In genomic region chr2:170226216-170226615, GRCh38 we compare ENCODE assay signal across 30 cellular contexts. TPM values are rescaled to one million over a fixed set of nuclear protein-coding genes. Genes with fewer than 3 reads are reported as not detected.
"Had no signal": no experiment of that assay in that cellular context is flagged by ENCODE, and none has a peak within 500 bp of the region (broad histone marks: within the 10 kb centered on the region; RNA-seq: fewer than 3 reads in every experiment).

No MANE protein-coding gene starts in this region.

- H3K27me3 ChIP-seq: Peyer's patch had no signal

- H3K9ac ChIP-seq: SK-N-SH had no signal

- H3K4me2 ChIP-seq: SK-N-SH had no signal

- H3K9me3 Mint-ChIP-seq: activated CD4-positive, alpha-beta T cell treated with anti-CD3 and anti-CD28 coated beads, Interleukin-2, amount 10 ng/mL, durations not matched to agents 24 days and 14 days; activated CD8-positive, alpha-beta T cell treated with anti-CD3 and anti-CD28 coated beads for 36 hours; activated naive CD4-positive, alpha-beta T cell treated with anti-CD3 and anti-CD28 coated beads, Interleukin-2, amount 50 U/mL, for 24 hours; activated T-helper 2 cell treated with anti-CD3 and anti-CD28 coated beads, Interferon-gamma antibody, Interleukin-2, Interleukin-4, amounts not matched to agents 10 μg/mL and 5 μg/mL and 100 μg/mL, durations not matched to agents 14 hours and 24 hours and 36 hours; T-helper 1 cell treated with Interleukin-12 subunit alpha and Interleukin-12 subunit beta and Interleukin-4 antibody, amounts not matched to agents 30 μg/mL and 1 μg/mL, for 36 hours; T-helper 2 cell treated with Interferon-gamma antibody and Interleukin-4, amounts not matched to agents 5 μg/mL and 100 μg/mL, for 36 hours had no signal

- H3K36me3 ChIP-seq: Peyer's patch, SJSA1 had no signal

- H3K27ac Mint-ChIP-seq: activated CD4-positive, alpha-beta T cell treated with anti-CD3 and anti-CD28 coated beads, Interleukin-2, amount 10 ng/mL, durations not matched to agents 24 days and 14 days; activated CD8-positive, alpha-beta T cell treated with anti-CD3 and anti-CD28 coated beads for 36 hours; activated naive CD4-positive, alpha-beta T cell treated with anti-CD3 and anti-CD28 coated beads, Interleukin-2, amount 50 U/mL, for 24 hours; activated T-helper 2 cell treated with anti-CD3 and anti-CD28 coated beads, Interferon-gamma antibody, Interleukin-2, Interleukin-4, amounts not matched to agents 10 μg/mL and 5 μg/mL and 100 μg/mL, durations not matched to agents 14 hours and 24 hours and 36 hours; T-helper 1 cell treated with Interleukin-12 subunit alpha and Interleukin-12 subunit beta and Interleukin-4 antibody, amounts not matched to agents 30 μg/mL and 1 μg/mL, for 36 hours; T-helper 2 cell treated with Interferon-gamma antibody and Interleukin-4, amounts not matched to agents 5 μg/mL and 100 μg/mL, for 36 hours had no signal

- H3K9me3 ChIP-seq: Peyer's patch, SJSA1, SK-N-SH had no signal

- H3K36me3 Mint-ChIP-seq: activated naive CD4-positive, alpha-beta T cell treated with anti-CD3 and anti-CD28 coated beads, Interleukin-2, amount 50 U/mL, for 24 hours; brain had no signal

- H3K27me3 Mint-ChIP-seq: activated CD8-positive, alpha-beta T cell treated with anti-CD3 and anti-CD28 coated beads for 36 hours; brain had no signal

- FAIRE-seq: bronchial epithelial cell, TTC549 had no signal

- H3K4me3 ChIP-seq: Peyer's patch, SJSA1 had no signal

- H3K4me3 Mint-ChIP-seq: activated CD4-positive, alpha-beta T cell treated with anti-CD3 and anti-CD28 coated beads, Interleukin-2, amount 10 ng/mL, durations not matched to agents 24 days and 14 days; activated CD8-positive, alpha-beta T cell treated with anti-CD3 and anti-CD28 coated beads for 36 hours; activated naive CD4-positive, alpha-beta T cell treated with anti-CD3 and anti-CD28 coated beads, Interleukin-2, amount 50 U/mL, for 24 hours; brain; T-helper 1 cell treated with Interleukin-12 subunit alpha and Interleukin-12 subunit beta and Interleukin-4 antibody, amounts not matched to agents 30 μg/mL and 1 μg/mL, for 36 hours; T-helper 2 cell treated with Interferon-gamma antibody and Interleukin-4, amounts not matched to agents 5 μg/mL and 100 μg/mL, for 36 hours had no signal

- H3K9me2 ChIP-seq: SK-N-SH had no signal

- H3K4me1 ChIP-seq: Peyer's patch had no signal

- ATAC-seq: activated CD8-positive, alpha-beta T cell treated with anti-CD3 and anti-CD28 coated beads for 36 hours; PC-3 had no signal

- H3K27ac ChIP-seq: Peyer's patch, SJSA1 had no signal

- H3K4me1 Mint-ChIP-seq: activated naive CD4-positive, alpha-beta T cell treated with anti-CD3 and anti-CD28 coated beads, Interleukin-2, amount 50 U/mL, for 24 hours had no signal

- DNase-seq: activated CD4-positive, alpha-beta T cell treated with anti-CD3 and anti-CD28 coated beads, Interleukin-2, amount 10 ng/mL, durations not matched to agents 24 days and 14 days; activated CD4-positive, alpha-beta T cell treated with anti-CD3 and anti-CD28 coated beads, Interleukin-2, amount 50 U/mL, for 4 hours; activated CD8-positive, alpha-beta T cell treated with anti-CD3 and anti-CD28 coated beads for 36 hours; activated gamma-delta T cell; activated naive CD4-positive, alpha-beta T cell treated with Interleukin-2 at 50 U/mL for 16 hours; activated T-cell treated with anti-CD3 and anti-CD28 coated beads, Interleukin-2, amount 50 U/mL, for 1 hour; anterior cingulate cortex; caudate nucleus; NCI-H1092 treated with DMSO at 0.1 percent for 48 hours; NCI-H1417 treated with DMSO at 0.1 percent for 48 hours; NCI-H187 treated with DMSO at 0.1 percent for 48 hours; NCI-H2081; NCI-H2171 treated with DMSO at 0.1 percent for 48 hours; NCI-H2227 treated with DMSO at 0.1 percent for 48 hours; NCI-H446; NCI-H510A treated with DMSO at 0.1 percent for 48 hours; NCI-H69; PC-3; Peyer's patch; RPMI8226; SHP77 treated with DMSO at 0.1 percent for 48 hours; SK-N-SH had no signal

RNA-seq across cellular contexts. Expression of gene MYO3B, which starts 48.3 kb away (rescaled TPM):
- total RNA-seq: Peyer's patch, SJSA1 had no signal
- polyA plus RNA-seq: SK-N-SH had no signal
